ENCODE assay signal across 22 cellular contexts in genomic region chr11:83773950-83774880, GRCh38.
DNase-seq lines count a peak whose midpoint lies in the region; ATAC-seq, FAIRE-seq and TF ChIP-seq lines count a peak whose summit lies in the region.
"Had no signal": no experiment of that assay in that cellular context is flagged by ENCODE, and none has a peak within 500 bp of the region (broad histone marks: within the 10 kb centered on the region; RNA-seq: fewer than 3 reads in every experiment).

No MANE protein-coding gene starts in this region.

- H3K27ac Mint-ChIP-seq in nephron progenitor cell, result no peak overlapping the region
- H3K27ac Mint-ChIP-seq: activated naive CD4-positive, alpha-beta T cell treated with anti-CD3 and anti-CD28 coated beads, Interleukin-2, amount 10 ng/mL, durations not matched to agents 7 days and 5 days; stimulated activated effector memory CD8-positive, alpha-beta T cell treated with anti-CD3 and anti-CD28 coated beads, Interleukin-12 subunit alpha, Interleukin-12 subunit beta, amount 100 ng/mL, for 72 hours had no signal

- H3K18ac ChIP-seq in IMR-90 (ENCODE audit: low read depth, low read length), result no peak overlapping the region

- no peak overlapping the region for H2AK9ac ChIP-seq in IMR-90 (replicated peaks; ENCODE audit: low read depth, low read length, poor library complexity)

- no peak for TF ChIP-seq POLR2A in IMR-90 (IDR thresholded peaks at IDR 0.05; ENCODE audit: low read depth, low read length)

- in situ Hi-C loops in IMR-90 (cut with MboI; ENCODE audit: low sequenced_read_pairs), result no loop called here

- no peaks in the 10 kb centered on the region for H3K4me1 Mint-ChIP-seq in nephron progenitor cell
- H3K4me1 Mint-ChIP-seq: activated naive CD4-positive, alpha-beta T cell treated with anti-CD3 and anti-CD28 coated beads, Interleukin-2, amount 10 ng/mL, durations not matched to agents 7 days and 5 days; stimulated activated effector memory CD8-positive, alpha-beta T cell treated with anti-CD3 and anti-CD28 coated beads, Interleukin-12 subunit alpha, Interleukin-12 subunit beta, amount 100 ng/mL, for 72 hours had no signal

- no peak overlapping the region for H3K56ac ChIP-seq in IMR-90 (ENCODE audit: extremely low read depth, insufficient read depth, low read length)

- WGBS in IMR-90 (ENCODE audit: extremely low coverage in 2 of 2, insufficient read length in 1 of 2), 2 experiments, result no CpG with 5 or more reads among the region's 7 CpGs
- WGBS in pancreas, 2 donors, result 84 to 91% methylated on average over 7 of the region's 7 CpGs

- no peaks in the 10 kb centered on the region for H3K27me3 Mint-ChIP-seq in nephron progenitor cell (ENCODE audit: low read depth, poor library complexity)

- H2AFZ ChIP-seq in ACC112 (ENCODE audit: low read length, unreplicated experiment) (peak overlapping the region; percentile 8), IMR-90 (replicated peaks; ENCODE audit: low read length, poor library complexity) (no peak overlapping the region)

- no peaks in the 10 kb centered on the region for H3K27me3 ChIP-seq in ACC112 (ENCODE audit: insufficient read depth, low read length)
- no peaks in the 10 kb centered on the region for H3K27me3 ChIP-seq in IMR-90 (ENCODE audit: control insufficient read depth, insufficient read depth, low read length)
- H3K27me3 ChIP-seq in RWPE2 (ENCODE audit: insufficient read depth, poor library complexity, severe bottlenecking), result no peaks in the 10 kb centered on the region
- no peaks in the 10 kb centered on the region for H3K27me3 ChIP-seq in pancreas
- H3K27me3 ChIP-seq: upper lobe of left lung had no signal

- TF ChIP-seq CTCF in IMR-90 (conservative IDR thresholded peaks at IDR 0.05; ENCODE audit: low read depth, low read length), result no peak
- TF ChIP-seq CTCF in RWPE2 (IDR thresholded peaks at IDR 0.05; ENCODE audit: poor library complexity, severe bottlenecking), result no peak
- TF ChIP-seq CTCF in fibroblast of the aortic adventitia (IDR thresholded peaks at IDR 0.05; ENCODE audit: insufficient read depth, low read length), result no peak
- TF ChIP-seq CTCF in pancreas (IDR thresholded peaks at IDR 0.05), result no peak
- TF ChIP-seq CTCF in nephron progenitor cell (IDR thresholded peaks at IDR 0.05), result no peak

- intact Hi-C loops in IMR-90 (cut with micrococcal nuclease), result no loop called here
- intact Hi-C loops in pancreas (cut with DNase I), result no loop called here

- no peak overlapping the region for H2AK5ac ChIP-seq in IMR-90 (ENCODE audit: low read depth, low read length)

- H4K8ac ChIP-seq in IMR-90 (ENCODE audit: low read depth in 2 of 2, low read length in 2 of 2), result no peak overlapping the region

- no peaks in the 10 kb centered on the region for H3K9me1 ChIP-seq in IMR-90 (ENCODE audit: insufficient read depth, low read length)

- H3K79me2 ChIP-seq in ACC112 (ENCODE audit: control insufficient read depth, insufficient read depth, low read length, unreplicated experiment), result no peaks in the 10 kb centered on the region

- no peaks in the 10 kb centered on the region for H3K9me3 Mint-ChIP-seq in nephron progenitor cell
- H3K9me3 Mint-ChIP-seq: activated naive CD4-positive, alpha-beta T cell treated with anti-CD3 and anti-CD28 coated beads, Interleukin-2, amount 10 ng/mL, durations not matched to agents 7 days and 5 days had no signal

- H3K4me1 ChIP-seq in ACC112 (ENCODE audit: control insufficient read depth, insufficient read depth, low read length, unreplicated experiment), result peaks cover 7% of the 10 kb centered on the region
- no peaks in the 10 kb centered on the region for H3K4me1 ChIP-seq in IMR-90 (ENCODE audit: control insufficient read depth, insufficient read depth, low read length)
- no peaks in the 10 kb centered on the region for H3K4me1 ChIP-seq in RWPE2 (ENCODE audit: insufficient read depth, poor library complexity, severe bottlenecking)
- H3K4me1 ChIP-seq in pancreas, result no peaks in the 10 kb centered on the region
- H3K4me1 ChIP-seq: upper lobe of left lung had no signal

- H2BK5ac ChIP-seq in IMR-90 (ENCODE audit: low read depth, low read length, poor library complexity, severe bottlenecking), result no peak overlapping the region

- no peak overlapping the region for H2BK15ac ChIP-seq in IMR-90 (ENCODE audit: low read depth, low read length)

- H3K14ac ChIP-seq in IMR-90 (replicated peaks; ENCODE audit: low read depth, low read length), result no peak overlapping the region

- no peak overlapping the region for H3K23ac ChIP-seq in IMR-90 (ENCODE audit: low read depth, low read length)

- H3K9ac ChIP-seq in IMR-90 (ENCODE audit: low read depth, low read length), result no peak overlapping the region

- H3K4me3 ChIP-seq in ACC112 (ENCODE audit: low read depth, low read length), result no peak overlapping the region
- H3K4me3 ChIP-seq in IMR-90 (ENCODE audit: insufficient read depth, low read depth, low read length), result no peak overlapping the region
- H3K4me3 ChIP-seq in RWPE2 (ENCODE audit: severe bottlenecking), result no peak overlapping the region
- H3K4me3 ChIP-seq in fibroblast of the aortic adventitia (ENCODE audit: low read depth, low read length), result no peak overlapping the region
- no peak overlapping the region for H3K4me3 ChIP-seq in pancreas
- H3K4me3 ChIP-seq: mucosa of descending colon, upper lobe of left lung had no signal

- H3K4ac ChIP-seq in IMR-90 (ENCODE audit: low read depth, low read length), result no peak overlapping the region

- no peak overlapping the region for H4K91ac ChIP-seq in IMR-90 (ENCODE audit: insufficient read depth, low read depth, low read length)

- FAIRE-seq in pancreas (lab: Jason Lieb, UNC), result no peak
- FAIRE-seq: H54 had no signal

- H3K4me2 ChIP-seq in IMR-90 (ENCODE audit: low read depth, low read length), result no peak overlapping the region

- H3K36me3 ChIP-seq in ACC112 (ENCODE audit: insufficient read depth, low read length) (no peaks in the 10 kb centered on the region), IMR-90 (ENCODE audit: control insufficient read depth, insufficient read depth, low read length) (no peaks in the 10 kb centered on the region), RWPE2 (ENCODE audit: low read depth) (no peaks in the 10 kb centered on the region), pancreas (no peaks in the 10 kb centered on the region)
- H3K36me3 ChIP-seq: upper lobe of left lung had no signal

- POLR2A ChIA-PET in IMR-90 (lab: Charles Lee; ENCODE audit: unreplicated experiment), result no interaction called here

- no peak overlapping the region for H2BK20ac ChIP-seq in IMR-90 (ENCODE audit: low read depth, low read length)

- H3K9me3 ChIP-seq in IMR-90 (ENCODE audit: control insufficient read depth, insufficient read depth, low read length) (no peaks in the 10 kb centered on the region), RWPE2 (ENCODE audit: severe bottlenecking) (no peaks in the 10 kb centered on the region), pancreas (no peaks in the 10 kb centered on the region)
- H3K9me3 ChIP-seq: mucosa of descending colon, upper lobe of left lung had no signal

- BruUV-seq in IMR-90 (replicated peaks; lab: Mats Ljungman, UMichigan), result no TSS peak

- H2BK120ac ChIP-seq in IMR-90 (ENCODE audit: low read depth, low read length), result no peak overlapping the region

- H3K36me3 Mint-ChIP-seq in nephron progenitor cell (ENCODE audit: low read depth), result no peaks in the 10 kb centered on the region
- H3K36me3 Mint-ChIP-seq: activated naive CD4-positive, alpha-beta T cell treated with anti-CD3 and anti-CD28 coated beads, Interleukin-2, amount 10 ng/mL, durations not matched to agents 7 days and 5 days; stimulated activated effector memory CD8-positive, alpha-beta T cell treated with anti-CD3 and anti-CD28 coated beads, Interleukin-12 subunit alpha, Interleukin-12 subunit beta, amount 100 ng/mL, for 72 hours had no signal

- TF ChIP-seq RAD21 in IMR-90 (IDR thresholded peaks at IDR 0.05; ENCODE audit: low read length), result no peak

- no peaks in the 10 kb centered on the region for H3K79me1 ChIP-seq in IMR-90 (ENCODE audit: low read depth in 1 of 2, low read length in 2 of 2)

- no peak overlapping the region for H3K27ac ChIP-seq in ACC112 (ENCODE audit: low read depth, low read length)
- H3K27ac ChIP-seq in IMR-90 (ENCODE audit: insufficient read depth, low read length), result no peak overlapping the region
- H3K27ac ChIP-seq in RWPE2 (ENCODE audit: poor library complexity, severe bottlenecking), result no peak overlapping the region
- H3K27ac ChIP-seq in pancreas, result no peak overlapping the region
- H3K27ac ChIP-seq: upper lobe of left lung had no signal

- dilution Hi-C loops in IMR-90 (cut with HindIII; ENCODE audit: low sequenced_read_pairs, unreplicated experiment), result no loop called here

- DNase-seq in IMR-90 (peak; percentile 27), RWPE2 (ENCODE audit: low spot score) (no peak), fibroblast of the aortic adventitia (ENCODE audit: low read depth) (peak; percentile 33), D341Med (ENCODE audit: low spot score) (no peak), pancreas (no peak), nephron progenitor cell (no peak)
- no peak for DNase-seq in effector CD4-positive, alpha-beta T cell
- DNase-seq: activated CD4-positive, alpha-beta T cell treated with anti-CD3 and anti-CD28 coated beads for 48 hours; activated naive CD4-positive, alpha-beta T cell treated with anti-CD3 and anti-CD28 coated beads, Interleukin-2, amount 10 ng/mL, durations not matched to agents 7 days and 5 days; activated T-cell treated with anti-CD3 and anti-CD28 coated beads for 4 hours; AML-193; central memory CD4-positive, alpha-beta T cell; DMS53; islet precursor cell; mucosa of descending colon; NCI-H146; NCI-H82; occipital lobe; upper lobe of left lung had no signal

- peak; percentile 72 for ATAC-seq in IMR-90 (ENCODE audit: low read depth)
- peak; percentile 73 for ATAC-seq in RWPE2 (ENCODE audit: low read depth)
- no peak for ATAC-seq in pancreas
- ATAC-seq: mucosa of descending colon; stimulated activated effector memory CD8-positive, alpha-beta T cell treated with anti-CD3 and anti-CD28 coated beads, Interleukin-12 subunit alpha, Interleukin-12 subunit beta, amount 100 ng/mL, for 72 hours had no signal

- no peak overlapping the region for H3K4me3 Mint-ChIP-seq in nephron progenitor cell
- H3K4me3 Mint-ChIP-seq: activated naive CD4-positive, alpha-beta T cell treated with anti-CD3 and anti-CD28 coated beads, Interleukin-2, amount 10 ng/mL, durations not matched to agents 7 days and 5 days; stimulated activated effector memory CD8-positive, alpha-beta T cell treated with anti-CD3 and anti-CD28 coated beads, Interleukin-12 subunit alpha, Interleukin-12 subunit beta, amount 100 ng/mL, for 72 hours had no signal

- CTCF ChIA-PET in IMR-90 (lab: Yijun Ruan, JAX), result interaction anchor here (0.6 kb wide), 2 partner anchors 584 to 1073 kb away, joined by 3 to 6 read pairs; no protein-coding TSS in a partner anchor

- no peaks in the 10 kb centered on the region for H4K20me1 ChIP-seq in IMR-90 (ENCODE audit: insufficient read depth, low read length)

- H4K5ac ChIP-seq in IMR-90 (ENCODE audit: low read depth, low read length), result no peak overlapping the region

TF ChIP-seq in IMR-90, 13 proteins besides CTCF, POLR2A, EP300 and RAD21:
- no peak for TF ChIP-seq MXI1 (IDR thresholded peaks at IDR 0.05; ENCODE audit: borderline replicate concordance, low read depth, low read length)
- 0 out of 2 replicates have a peak, but pooled peaks have one; percentile 10 for TF ChIP-seq NFE2L2 (IDR thresholded peaks at IDR 0.05; ENCODE audit: low read depth, low read length)

Comparison
In these comparisons a context has a peak if more than half of its experiments do, and no peak if none do; other contexts are left out.
1. ATAC-seq: peak in IMR-90 (single experiment) and RWPE2 (single experiment); none in pancreas (0 of 4).
2. DNase-seq: peak in IMR-90 (single experiment) and fibroblast of the aortic adventitia (single experiment); none in RWPE2 (single experiment), D341Med (single experiment), pancreas (0 of 6), effector CD4-positive, alpha-beta T cell (single experiment) and nephron progenitor cell (single experiment).